Comparison of ENCODE assay signal across 8 cellular contexts in the genomic region with DNA sequence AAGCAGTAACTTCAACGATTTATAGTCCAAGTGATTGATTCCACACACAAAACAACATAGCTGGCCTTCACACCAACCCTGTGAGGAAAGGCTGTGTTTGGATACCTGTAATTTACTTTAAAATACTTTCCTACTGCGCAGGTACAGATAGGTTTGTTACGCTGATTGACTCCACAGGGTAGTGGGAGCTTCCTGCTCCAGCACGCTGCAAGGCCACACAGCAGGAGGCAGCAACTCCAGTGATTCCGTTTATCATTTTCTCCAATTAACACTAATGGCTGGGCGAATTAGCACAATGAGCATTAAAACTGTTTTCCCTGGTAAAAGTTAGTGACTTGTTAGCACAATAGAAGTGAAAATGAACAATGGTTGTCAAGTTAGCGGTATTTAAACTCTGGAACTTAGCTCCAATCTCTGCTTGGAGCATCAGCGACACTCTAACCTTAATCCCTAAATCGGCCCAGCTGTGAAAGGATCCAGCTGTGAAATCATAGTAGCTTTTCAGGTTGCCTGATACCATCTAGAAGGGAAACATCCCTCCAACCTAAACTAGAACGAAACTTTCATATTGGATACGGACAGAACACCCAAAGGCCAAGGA. TPM values are rescaled to one million over a fixed set of nuclear protein-coding genes. Genes with fewer than 3 reads are reported as not detected.
A peak's percentile ranks its signal among the peaks of the same experiment; 100 is the strongest.
DNase-seq lines count a peak whose midpoint lies in the region; ATAC-seq, FAIRE-seq and TF ChIP-seq lines count a peak whose summit lies in the region.

No MANE protein-coding gene starts in this region.

- H3K36me3 Mint-ChIP-seq in CD4-positive, CD25-positive, alpha-beta regulatory T cell, result peaks cover 16% of the 10 kb centered on the region

- H3K27ac Mint-ChIP-seq in CD4-positive, CD25-positive, alpha-beta regulatory T cell, result peak overlapping the region; percentile 96 to 97 (median 97)

- H3K27me3 Mint-ChIP-seq in CD4-positive, CD25-positive, alpha-beta regulatory T cell, result no peaks in the 10 kb centered on the region

- H3K4me3 ChIP-seq in CD4-positive, CD25-positive, alpha-beta regulatory T cell (ENCODE audit: low read depth, low read length), result peak overlapping the region; percentile 87
- H3K4me3 ChIP-seq in bronchial epithelial cell (ENCODE audit: low read depth, low read length) (peak overlapping the region; percentile 74), mucosa of stomach (ENCODE audit: low read length) (peak overlapping the region; percentile 57)

- H3K36me3 ChIP-seq in CD4-positive, CD25-positive, alpha-beta regulatory T cell (ENCODE audit: control insufficient read depth, insufficient read depth, low read length), result peaks cover 13% of the 10 kb centered on the region
- peaks cover 19% of the 10 kb centered on the region for H3K36me3 ChIP-seq in KOPT-K1 (ENCODE audit: insufficient read depth, low read length)
- peaks cover 1% of the 10 kb centered on the region for H3K36me3 ChIP-seq in bronchial epithelial cell (ENCODE audit: control insufficient read depth, insufficient read depth, low read length)
- no peaks in the 10 kb centered on the region for H3K36me3 ChIP-seq in mucosa of stomach (ENCODE audit: control insufficient read depth, insufficient read depth, low read length)

- no peak for FAIRE-seq in bronchial epithelial cell (lab: Jason Lieb, UNC)

- H3K27me3 ChIP-seq in CD4-positive, CD25-positive, alpha-beta regulatory T cell (ENCODE audit: control insufficient read depth, insufficient read depth, low read length), result no peaks in the 10 kb centered on the region
- H3K27me3 ChIP-seq in bronchial epithelial cell (ENCODE audit: control insufficient read depth, insufficient read depth, low read length) (no peaks in the 10 kb centered on the region), mucosa of stomach (ENCODE audit: control insufficient read depth, insufficient read depth, low read length) (no peaks in the 10 kb centered on the region)

- H3K4me1 Mint-ChIP-seq in CD4-positive, CD25-positive, alpha-beta regulatory T cell, result peaks cover 19 to 77% (median 45%) of the 10 kb centered on the region in 4 donors

- peak overlapping the region; percentile 87 to 98 (median 94) for H3K4me3 Mint-ChIP-seq in CD4-positive, CD25-positive, alpha-beta regulatory T cell

- H3K9me3 Mint-ChIP-seq in CD4-positive, CD25-positive, alpha-beta regulatory T cell, result peaks cover 0 to 1% (median 0%) of the 10 kb centered on the region in 7 donors

- peak overlapping the region; percentile 66 for H3K9ac ChIP-seq in mucosa of stomach (ENCODE audit: low read length)

- peaks cover 38% of the 10 kb centered on the region for H3K4me1 ChIP-seq in CD4-positive, CD25-positive, alpha-beta regulatory T cell (ENCODE audit: control insufficient read depth, insufficient read depth, low read length, poor library complexity, severe bottlenecking)
- H3K4me1 ChIP-seq in mucosa of stomach (ENCODE audit: control insufficient read depth, insufficient read depth, low read length), result peaks cover 10% of the 10 kb centered on the region

- no peaks in the 10 kb centered on the region for H3K9me3 ChIP-seq in CD4-positive, CD25-positive, alpha-beta regulatory T cell (ENCODE audit: control insufficient read depth in 2 of 2, low read length in 2 of 2)
- H3K9me3 ChIP-seq in KOPT-K1 (ENCODE audit: insufficient read depth, low read length, poor library complexity, severe bottlenecking) (no peaks in the 10 kb centered on the region), mucosa of stomach (ENCODE audit: control insufficient read depth, low read length) (no peaks in the 10 kb centered on the region)

- peak in 1 of 3 donors; percentile 16 for DNase-seq in CD4-positive, CD25-positive, alpha-beta regulatory T cell
- DNase-seq in bronchial epithelial cell (ENCODE audit: low read depth) (peak; percentile 13), nucleus accumbens (lab: John Stamatoyannopoulos, UW) (no peak), UCSD-AML1 (lab: John Stamatoyannopoulos, UW; ENCODE audit: unreplicated experiment) (no peak)

- H3K27ac ChIP-seq in CD4-positive, CD25-positive, alpha-beta regulatory T cell (ENCODE audit: insufficient read depth, low read length, poor library complexity, severe bottlenecking), result peak overlapping the region; percentile 91
- peak overlapping the region; percentile 89 for H3K27ac ChIP-seq in KOPT-K1 (ENCODE audit: low read depth, low read length, poor library complexity, severe bottlenecking)

- TF ChIP-seq CTCF in bronchial epithelial cell (IDR thresholded peaks at IDR 0.05; ENCODE audit: insufficient read depth, low read length, severe bottlenecking), result peak; percentile 12

- no peak for ATAC-seq in CD4-positive, CD25-positive, alpha-beta regulatory T cell (ENCODE audit: low read depth in 2 of 2)
- ATAC-seq in HG02852 (IDR thresholded peaks at IDR 0.05; ENCODE audit: unreplicated experiment), result no peak
- ATAC-seq in HG02870 (IDR thresholded peaks at IDR 0.05; ENCODE audit: unreplicated experiment), result no peak

RNA-seq across cellular contexts. Expression of gene DCLRE1C, which starts 0.9 kb away (rescaled TPM):
- total RNA-seq in CD4-positive, CD25-positive, alpha-beta regulatory T cell, result 24.6 TPM
- 10 to 100 TPM; 18.5 to 30.5 (median 23.1) TPM for polyA plus RNA-seq in CD4-positive, CD25-positive, alpha-beta regulatory T cell
- total RNA-seq in bronchial epithelial cell, result 9.0 and 10.2 TPM in 2 replicates

RNA-seq across cellular contexts. Expression of gene MEIG1, which starts 6.2 kb away (rescaled TPM):
- not detected for total RNA-seq in CD4-positive, CD25-positive, alpha-beta regulatory T cell
- 1 to 10 TPM in 3 of 4 donors, under 1 TPM in 1; 0.83 to 1.7 (median 1.5) TPM for polyA plus RNA-seq in CD4-positive, CD25-positive, alpha-beta regulatory T cell
- not detected in 2 replicates for total RNA-seq in bronchial epithelial cell
